In genomic region chr6:136980070-136980469, GRCh38 we compare ENCODE assay signal across 30 cellular contexts. TPM values are rescaled to one million over a fixed set of nuclear protein-coding genes. Genes with fewer than 3 reads are reported as not detected.
"Had no signal": no experiment of that assay in that cellular context is flagged by ENCODE, and none has a peak within 500 bp of the region (broad histone marks: within the 10 kb centered on the region; RNA-seq: fewer than 3 reads in every experiment).

No MANE protein-coding gene starts in this region.

- ATAC-seq: esophagus mucosa; foreskin keratinocyte; gastroesophageal sphincter; heart right ventricle; left colon; left ventricle myocardium superior; lower lobe of right lung; naive thymus-derived CD8-positive, alpha-beta T cell; sciatic nerve; stimulated activated naive CD8-positive, alpha-beta T cell treated with anti-CD3 and anti-CD28 coated beads, Interleukin-15, amount 100 ng/mL, for 72 hours; upper lobe of right lung had no signal

- DNase-seq: effector CD8-positive, alpha-beta T cell; endodermal cell; foreskin keratinocyte; heart right ventricle; hippocampal formation; left colon; left ventricle myocardium superior; lower lobe of right lung; naive thymus-derived CD8-positive, alpha-beta T cell; nephron progenitor cell; nucleus accumbens; stimulated activated CD4-positive, alpha-beta T cell treated with anti-CD3 and anti-CD28 coated beads, Interleukin-12 subunit alpha, Interleukin-12 subunit beta, amount 100 ng/mL, for 4 hours; stimulated activated CD4-positive, alpha-beta T cell treated with anti-CD3 and anti-CD28 coated beads, Interleukin-1b, Interleukin-23, amount 100 ng/mL, for 48 hours; stimulated activated CD4-positive, alpha-beta T cell treated with anti-CD3 and anti-CD28 coated beads, Interleukin-4, amount 100 ng/mL, for 1 hour; stimulated activated CD8-positive, alpha-beta memory T cell treated with anti-CD3 and anti-CD28 coated beads, Interleukin-4, amount 100 ng/mL, for 48 hours; stimulated activated naive CD4-positive, alpha-beta T cell; stimulated activated naive CD8-positive, alpha-beta T cell treated with anti-CD3 and anti-CD28 coated beads, Interleukin-15, amount 100 ng/mL, for 72 hours; transverse colon; upper lobe of right lung; uterus had no signal

RNA-seq across cellular contexts. Expression of gene SLC35D3, which starts 58.0 kb away (rescaled TPM):
- total RNA-seq: esophagus mucosa; fibroblast of lung; foreskin keratinocyte; heart right ventricle; kidney epithelial cell; left ventricle myocardium superior; lower lobe of right lung; mesenteric fat pad; myocyte; naive thymus-derived CD8-positive, alpha-beta T cell; osteocyte; right atrium auricular region; sciatic nerve; smooth muscle cell; transverse colon; upper lobe of right lung; uterus had no signal
